ENCODE assay signal across 1 cellular context in genomic region chr5:6163913-6164312, GRCh38.
TF ChIP-seq lines count a peak whose summit lies in the region.

No MANE protein-coding gene starts in this region.

TF ChIP-seq in GM23338, 12 proteins besides CTCF, POLR2A, EP300 and RAD21 (continued from another document):
- no peak for TF ChIP-seq REST (IDR thresholded peaks at IDR 0.05; ENCODE audit: unreplicated experiment)
- no peak for TF ChIP-seq ZNF462 (CRISPR knock-in tag; IDR thresholded peaks at IDR 0.05)
- no peak for TF ChIP-seq ZNF331 (CRISPR knock-in tag; IDR thresholded peaks at IDR 0.05; ENCODE audit: low read depth)
- TF ChIP-seq JUNB (IDR thresholded peaks at IDR 0.05; ENCODE audit: unreplicated experiment): no peak
- no peak for TF ChIP-seq NANOG (IDR thresholded peaks at IDR 0.05; ENCODE audit: borderline replicate concordance)
- TF ChIP-seq CREB1 (CRISPR knock-in tag; IDR thresholded peaks at IDR 0.05; ENCODE audit: low read depth): no peak
- no peak for TF ChIP-seq POLR2AphosphoS5 (IDR thresholded peaks at IDR 0.05; ENCODE audit: low read depth)
- TF ChIP-seq ETS1 (IDR thresholded peaks at IDR 0.05): no peak
- TF ChIP-seq STAT1 (IDR thresholded peaks at IDR 0.05; ENCODE audit: unreplicated experiment): no peak
- no peak for TF ChIP-seq EZH2phosphoT487 (IDR thresholded peaks at IDR 0.05; ENCODE audit: unreplicated experiment)
- no peak for TF ChIP-seq EZH2 (IDR thresholded peaks at IDR 0.05; ENCODE audit: low read depth, unreplicated experiment)
